In the genomic region with DNA sequence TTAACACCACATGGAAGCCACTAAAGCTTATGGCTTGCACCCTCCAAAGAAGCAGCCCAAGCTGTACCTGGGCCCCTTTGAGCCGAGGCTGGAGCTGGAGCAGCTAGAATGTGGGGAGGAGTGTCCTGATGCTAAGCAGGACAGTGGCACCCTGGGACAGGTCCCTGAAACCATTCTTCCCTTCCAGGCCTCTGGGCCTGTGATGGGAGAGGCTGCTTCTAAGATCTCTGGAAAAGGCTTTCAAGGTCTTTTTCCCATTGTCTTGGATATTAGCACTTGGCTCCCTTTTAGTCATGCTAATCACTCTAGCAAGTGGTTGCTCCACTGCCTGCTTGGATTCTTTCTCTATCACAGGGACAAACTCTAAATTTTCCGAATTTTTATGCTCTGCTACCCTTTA, we compare ENCODE assay signal across 18 cellular contexts. TPM values are rescaled to one million over a fixed set of nuclear protein-coding genes. Genes with fewer than 3 reads are reported as not detected.
A peak's percentile ranks its signal among the peaks of the same experiment; 100 is the strongest.
DNase-seq lines count a peak whose midpoint lies in the region; ATAC-seq and TF ChIP-seq lines count a peak whose summit lies in the region.
"Had no signal": no experiment of that assay in that cellular context is flagged by ENCODE, and none has a peak within 500 bp of the region (broad histone marks: within the 10 kb centered on the region; RNA-seq: fewer than 3 reads in every experiment).

No MANE protein-coding gene starts in this region.

- no peak for TF ChIP-seq CTCF in GM23338 (conservative IDR thresholded peaks at IDR 0.05; ENCODE audit: low read depth in 2 of 2)
- no peak for TF ChIP-seq CTCF in HEK293 (tag by site-specific recombination; IDR thresholded peaks at IDR 0.05)
- TF ChIP-seq CTCF in activated CD8-positive, alpha-beta T cell treated with anti-CD3 and anti-CD28 coated beads for 36 hours (IDR thresholded peaks at IDR 0.05): no peak
- no peak for TF ChIP-seq CTCF in PC-3 (conservative IDR thresholded peaks at IDR 0.05; ENCODE audit: low read depth, low read length)

- no peak overlapping the region for H3K27ac Mint-ChIP-seq in GM23338
- peak overlapping the region; percentile 70 for H3K27ac Mint-ChIP-seq in activated CD8-positive, alpha-beta T cell treated with anti-CD3 and anti-CD28 coated beads for 36 hours
- H3K27ac Mint-ChIP-seq in naive thymus-derived CD8-positive, alpha-beta T cell: no peak overlapping the region
- H3K27ac Mint-ChIP-seq: HFFc6 had no signal

- H3K9me2 ChIP-seq in GM23338 (ENCODE audit: insufficient read depth) (0 out of 2 replicates have a peak, but pooled peaks cover 3% of the 10 kb centered on the region), PC-3 (replicated peaks; ENCODE audit: low read length) (no peaks in the 10 kb centered on the region)

- no peak overlapping the region; the same call in 2 of the 3 replicates for H3K4me3 Mint-ChIP-seq in GM23338
- H3K4me3 Mint-ChIP-seq in activated CD8-positive, alpha-beta T cell treated with anti-CD3 and anti-CD28 coated beads for 36 hours: no peak overlapping the region
- H3K4me3 Mint-ChIP-seq in naive thymus-derived CD8-positive, alpha-beta T cell: no peak overlapping the region
- H3K4me3 Mint-ChIP-seq: HFFc6 had no signal

- H3K4me1 Mint-ChIP-seq in GM23338: peaks cover 10% of the 10 kb centered on the region
- H3K4me1 Mint-ChIP-seq in activated CD8-positive, alpha-beta T cell treated with anti-CD3 and anti-CD28 coated beads for 36 hours (ENCODE audit: low read depth): peaks cover 42% of the 10 kb centered on the region
- H3K4me1 Mint-ChIP-seq in naive thymus-derived CD8-positive, alpha-beta T cell: peaks cover 38 to 83% (median 64%) of the 10 kb centered on the region in 4 donors

- peaks cover 88% of the 10 kb centered on the region for H3K36me3 Mint-ChIP-seq in GM23338 (ENCODE audit: low read depth)
- peaks cover 43% of the 10 kb centered on the region for H3K36me3 Mint-ChIP-seq in activated CD8-positive, alpha-beta T cell treated with anti-CD3 and anti-CD28 coated beads for 36 hours (ENCODE audit: low read depth)
- peaks cover 33 to 44% (median 42%) of the 10 kb centered on the region in 3 donors for H3K36me3 Mint-ChIP-seq in naive thymus-derived CD8-positive, alpha-beta T cell

- BruUV-seq in PC-3 (replicated peaks; lab: Mats Ljungman, UMichigan): no TSS peak

- no peaks in the 10 kb centered on the region for H3K27me3 ChIP-seq in GM23338 (ENCODE audit: insufficient read depth)
- no peaks in the 10 kb centered on the region for H3K27me3 ChIP-seq in iPS DF 6.9 (ENCODE audit: control insufficient read depth, insufficient read depth, low read length)
- no peaks in the 10 kb centered on the region for H3K27me3 ChIP-seq in PC-3 (ENCODE audit: low read length)
- H3K27me3 ChIP-seq: Peyer's patch had no signal

- DNase-seq in GM23338 (ENCODE audit: low spot score): peak; percentile 87
- no peak for DNase-seq in activated CD8-positive, alpha-beta T cell treated with anti-CD3 and anti-CD28 coated beads for 36 hours
- DNase-seq in iPS DF 6.9 (ENCODE audit: low read depth, low spot score): peak; percentile 13
- DNase-seq in PC-3: no peak
- DNase-seq in naive thymus-derived CD8-positive, alpha-beta T cell: no peak
- no peak for DNase-seq in T1000 (lab: John Stamatoyannopoulos, UW)
- DNase-seq: Calu3, DMS53, HFFc6, NCI-H1105 treated with DMSO at 0.1 percent for 48 hours, NCI-H1694 treated with DMSO at 0.1 percent for 48 hours, NCI-H2107, NCI-H2227 treated with DMSO at 0.1 percent for 48 hours, NCI-H524, Peyer's patch had no signal

- no peaks in the 10 kb centered on the region; the same call in 1 of the 2 replicates for H3K9me3 ChIP-seq in HEK293 (ENCODE audit: control insufficient read depth, insufficient read depth, low read depth, low read length)
- H3K9me3 ChIP-seq in iPS DF 6.9 (ENCODE audit: control insufficient read depth, insufficient read depth, low read length): peaks cover 2% of the 10 kb centered on the region
- H3K9me3 ChIP-seq in PC-3 (ENCODE audit: low read length): no peaks in the 10 kb centered on the region
- H3K9me3 ChIP-seq: Peyer's patch had no signal

- no peak overlapping the region for H3K9ac ChIP-seq in PC-3 (ENCODE audit: low read length)

- H2AFZ ChIP-seq in GM23338 (no peak overlapping the region), PC-3 (ENCODE audit: low read length) (no peak overlapping the region)

- H3K4me2 ChIP-seq in GM23338 (peak overlapping the region; percentile 7; the same call in 1 of the 2 replicates), PC-3 (ENCODE audit: low read length) (no peak overlapping the region)

- intact Hi-C loops in activated CD8-positive, alpha-beta T cell treated with anti-CD3 and anti-CD28 coated beads for 36 hours (cut with micrococcal nuclease): no loop called here
- intact Hi-C loops in PC-3 (cut with micrococcal nuclease): loop anchor here (5.0 kb wide), 1 partner anchor 69 kb away; no protein-coding TSS in a partner anchor

- H3K36me3 ChIP-seq in GM23338 (ENCODE audit: insufficient read depth): no peaks in the 10 kb centered on the region
- H3K36me3 ChIP-seq in HEK293 (ENCODE audit: control insufficient read depth in 2 of 2, insufficient read depth in 1 of 2, low read length in 2 of 2): peaks cover 0 to 2% of the 10 kb centered on the region in 2 experiments; a peak in 1 of 3 replicates
- H3K36me3 ChIP-seq in iPS DF 6.9 (ENCODE audit: control insufficient read depth, insufficient read depth, low read length): no peaks in the 10 kb centered on the region; the same call in 1 of the 2 replicates
- H3K36me3 ChIP-seq in PC-3 (ENCODE audit: low read depth, low read length): no peaks in the 10 kb centered on the region
- H3K36me3 ChIP-seq: Peyer's patch had no signal

- CTCF ChIA-PET in HEK293 (lab: Yijun Ruan, JAX) (no interaction called here), PC-3 (lab: Charles Lee) (no interaction called here)
- CTCF ChIA-PET in activated CD8-positive, alpha-beta T cell treated with anti-CD3 and anti-CD28 coated beads for 36 hours (lab: Charles Lee): no interaction called here

- H3K9me3 Mint-ChIP-seq in GM23338: peaks cover 66% of the 10 kb centered on the region
- H3K9me3 Mint-ChIP-seq in activated CD8-positive, alpha-beta T cell treated with anti-CD3 and anti-CD28 coated beads for 36 hours: peaks cover 12% of the 10 kb centered on the region
- H3K9me3 Mint-ChIP-seq in naive thymus-derived CD8-positive, alpha-beta T cell: peaks cover 0 to 16% (median 6%) of the 10 kb centered on the region in 9 donors
- H3K9me3 Mint-ChIP-seq: HFFc6 had no signal

- peaks cover 5% of the 10 kb centered on the region for H3K4me1 ChIP-seq in GM23338 (ENCODE audit: insufficient read depth)
- no peaks in the 10 kb centered on the region for H3K4me1 ChIP-seq in HEK293 (ENCODE audit: control insufficient read depth, insufficient read depth, low read length)
- no peaks in the 10 kb centered on the region for H3K4me1 ChIP-seq in iPS DF 6.9 (ENCODE audit: control insufficient read depth, insufficient read depth, low read length)
- H3K4me1 ChIP-seq in PC-3 (ENCODE audit: insufficient read depth, low read length): no peaks in the 10 kb centered on the region
- H3K4me1 ChIP-seq: Peyer's patch had no signal

- ATAC-seq in GM23338 (peak; percentile 88), PC-3 (no peak), HG03460 (IDR thresholded peaks at IDR 0.05; ENCODE audit: unreplicated experiment) (no peak)
- no peak for ATAC-seq in activated CD8-positive, alpha-beta T cell treated with anti-CD3 and anti-CD28 coated beads for 36 hours
- no peak for ATAC-seq in naive thymus-derived CD8-positive, alpha-beta T cell
- ATAC-seq: Right ventricle myocardium inferior had no signal

- POLR2A ChIA-PET in HEK293 (lab: Yijun Ruan, JAX) (no interaction called here), PC-3 (lab: Charles Lee; ENCODE audit: unreplicated experiment) (no interaction called here)
- POLR2A ChIA-PET in activated CD8-positive, alpha-beta T cell treated with anti-CD3 and anti-CD28 coated beads for 36 hours (lab: Charles Lee): no interaction called here
- POLR2A ChIA-PET in naive thymus-derived CD8-positive, alpha-beta T cell (lab: Charles Lee): no interaction called here

- WGBS in iPS DF 6.9 (ENCODE audit: insufficient coverage, insufficient read length): no CpG with 5 or more reads among the region's 2 CpGs

- peaks cover 4% of the 10 kb centered on the region for H3K27me3 Mint-ChIP-seq in GM23338 (ENCODE audit: insufficient read depth, low read depth, poor library complexity)
- no peaks in the 10 kb centered on the region for H3K27me3 Mint-ChIP-seq in activated CD8-positive, alpha-beta T cell treated with anti-CD3 and anti-CD28 coated beads for 36 hours
- no peaks in the 10 kb centered on the region for H3K27me3 Mint-ChIP-seq in naive thymus-derived CD8-positive, alpha-beta T cell

- H3F3A ChIP-seq in GM23338 (replicated peaks; ENCODE audit: low read depth): no peaks in the 10 kb centered on the region; the same call in 1 of the 2 replicates
- no peaks in the 10 kb centered on the region for H3F3A ChIP-seq in PC-3 (ENCODE audit: low read length, unreplicated experiment)

- H4K20me1 ChIP-seq in GM23338 (replicated peaks; ENCODE audit: insufficient read depth) (no peaks in the 10 kb centered on the region), PC-3 (ENCODE audit: low read length) (no peaks in the 10 kb centered on the region)

- no peak overlapping the region for H3K4me3 ChIP-seq in GM23338
- no peak overlapping the region for H3K4me3 ChIP-seq in HEK293 (ENCODE audit: low read depth, low read length)
- H3K4me3 ChIP-seq in iPS DF 6.9 (ENCODE audit: low read length): no peak overlapping the region
- H3K4me3 ChIP-seq in PC-3 (ENCODE audit: low read length): no peak overlapping the region
- H3K4me3 ChIP-seq: Peyer's patch had no signal

- H3K79me2 ChIP-seq in GM23338 (replicated peaks; ENCODE audit: insufficient read depth): peaks cover 84% of the 10 kb centered on the region
- peaks cover 11% of the 10 kb centered on the region for H3K79me2 ChIP-seq in PC-3 (ENCODE audit: low read length)

- H3K27ac ChIP-seq in GM23338 (ENCODE audit: low read depth): peak overlapping the region; percentile 93; the same call in 1 of the 2 replicates
- H3K27ac ChIP-seq in HEK293 (ENCODE audit: extremely low read depth, low read depth, low read length): no peak overlapping the region
- H3K27ac ChIP-seq in iPS DF 6.9 (ENCODE audit: low read length): no peak overlapping the region
- no peak overlapping the region for H3K27ac ChIP-seq in PC-3 (ENCODE audit: low read length)
- H3K27ac ChIP-seq: Peyer's patch had no signal

TF ChIP-seq in GM23338, 12 proteins besides CTCF, POLR2A, EP300 and RAD21 (continues in another document):
- peak; percentile 70; the same call in 1 of the 2 replicates for TF ChIP-seq NANOG (IDR thresholded peaks at IDR 0.05; ENCODE audit: borderline replicate concordance)

TF ChIP-seq in HEK293, 187 proteins besides CTCF, POLR2A, EP300 and RAD21:
- peak; percentile 75 for TF ChIP-seq ZNF585B (tag by site-specific recombination; IDR thresholded peaks at IDR 0.05)
- TF ChIP-seq ZBTB1 (tag by site-specific recombination; IDR thresholded peaks at IDR 0.05): no peak

RNA-seq across cellular contexts. Expression of a gene that starts 40.9 kb away (rescaled TPM):
- total RNA-seq in GM23338 (2014; rRNA removed; shearing (Covaris generic)): 73.3 and 78.0 TPM in 2 replicates
- polyA plus RNA-seq in GM23338 (2016; fragmentation: Nextera tagmentation; extraction: Ambion mirVana): 116 and 124 TPM in 2 replicates
- total RNA-seq in activated CD8-positive, alpha-beta T cell treated with anti-CD3 and anti-CD28 coated beads for 36 hours: 10 to 100 TPM; 81.1 to 85.6 TPM
- total RNA-seq in PC-3 (2014; rRNA removed): 28.5 and 42.6 TPM in 2 replicates
- 100 to 1,000 TPM; 105 to 114 TPM for total RNA-seq in naive thymus-derived CD8-positive, alpha-beta T cell
- 100 to 1,000 TPM; 103 to 143 (median 130) TPM for polyA plus RNA-seq in naive thymus-derived CD8-positive, alpha-beta T cell

Comparison
In these comparisons a context has a peak if more than half of its experiments do, and no peak if none do; other contexts are left out.
1. DNase-seq: peak in GM23338 (single experiment) and iPS DF 6.9 (single experiment); none in activated CD8-positive, alpha-beta T cell treated with anti-CD3 and anti-CD28 coated beads for 36 hours (single experiment), PC-3 (single experiment), naive thymus-derived CD8-positive, alpha-beta T cell (0 of 10) and T1000 (single experiment).